In genomic region chr3:171342200-171342599, GRCh38 we compare ENCODE assay signal across 27 cellular contexts.
"Had no signal": no experiment of that assay in that cellular context is flagged by ENCODE, and none has a peak within 500 bp of the region (broad histone marks: within the 10 kb centered on the region; RNA-seq: fewer than 3 reads in every experiment).

No MANE protein-coding gene starts in this region.

- H3K9me3 Mint-ChIP-seq: stimulated activated memory B cell treated with anti-CD40 and anti-IgM and Interleukin-4, amounts not matched to agents 10 μg/mL and 1 μg/mL and 100 μg/mL, for 72 hours had no signal

- H3K27ac Mint-ChIP-seq: nephron; neural progenitor cell; progenitor cell of endocrine pancreas; stimulated activated memory B cell treated with anti-CD40 and anti-IgM and Interleukin-4, amounts not matched to agents 10 μg/mL and 1 μg/mL and 100 μg/mL, for 72 hours; stimulated activated naive CD8-positive, alpha-beta T cell treated with anti-CD3 and anti-CD28 coated beads, Interleukin-15, amount 100 ng/mL, for 72 hours; type B pancreatic cell had no signal

- ATAC-seq: natural killer cell; psoas muscle; right cardiac atrium; sciatic nerve; stimulated activated memory B cell treated with anti-CD40 and anti-IgM and Interleukin-4, amounts not matched to agents 10 μg/mL and 1 μg/mL and 100 μg/mL, for 72 hours; stimulated activated naive CD8-positive, alpha-beta T cell treated with anti-CD3 and anti-CD28 coated beads, Interleukin-15, amount 100 ng/mL, for 72 hours; stimulated activated naive CD8-positive, alpha-beta T cell treated with anti-CD3 and anti-CD28 coated beads, Interleukin-15, Interleukin-2, amounts not matched to agents 100 U/mL and 50 U/mL, for 24 hours; upper lobe of right lung had no signal

- DNase-seq: natural killer cell; occipital lobe; ovary; posterior cingulate gyrus; psoas muscle; right cardiac atrium; spleen; stimulated activated CD4-positive, alpha-beta T cell treated with anti-CD3 and anti-CD28 coated beads, Interleukin-12 subunit alpha, Interleukin-12 subunit beta, amount 100 ng/mL, for 4 hours; stimulated activated CD4-positive, alpha-beta T cell treated with anti-CD3 and anti-CD28 coated beads, Interleukin-1b, Interleukin-23, amount 100 ng/mL, for 48 hours; stimulated activated CD4-positive, alpha-beta T cell treated with anti-CD3 and anti-CD28 coated beads, Interleukin-4, amount 100 ng/mL, for 1 hour; stimulated activated CD4-positive, alpha-beta T cell treated with anti-CD3 and anti-CD28 coated beads, Interleukin-4, amount 100 ng/mL, for 4 hours; stimulated activated CD8-positive, alpha-beta memory T cell treated with anti-CD3 and anti-CD28 coated beads, Interleukin-4, amount 100 ng/mL, for 48 hours; stimulated activated naive CD4-positive, alpha-beta T cell; stimulated activated naive CD8-positive, alpha-beta T cell treated with anti-CD3 and anti-CD28 coated beads, Interleukin-15, amount 100 ng/mL, for 72 hours; stimulated activated naive CD8-positive, alpha-beta T cell treated with anti-CD3 and anti-CD28 coated beads, Interleukin-15, Interleukin-2, amounts not matched to agents 100 U/mL and 50 U/mL, for 24 hours; substantia nigra; testis; tibial artery; transverse colon; upper lobe of right lung; uterus had no signal

- H3K36me3 Mint-ChIP-seq: natural killer cell; stimulated activated memory B cell treated with anti-CD40 and anti-IgM and Interleukin-4, amounts not matched to agents 10 μg/mL and 1 μg/mL and 100 μg/mL, for 72 hours had no signal

- H3K27me3 Mint-ChIP-seq: progenitor cell of endocrine pancreas; stimulated activated memory B cell treated with anti-CD40 and anti-IgM and Interleukin-4, amounts not matched to agents 10 μg/mL and 1 μg/mL and 100 μg/mL, for 72 hours; stimulated activated naive CD8-positive, alpha-beta T cell treated with anti-CD3 and anti-CD28 coated beads, Interleukin-15, amount 100 ng/mL, for 72 hours; type B pancreatic cell had no signal

- H3K4me3 Mint-ChIP-seq: natural killer cell; nephron; neural progenitor cell; stimulated activated memory B cell treated with anti-CD40 and anti-IgM and Interleukin-4, amounts not matched to agents 10 μg/mL and 1 μg/mL and 100 μg/mL, for 72 hours; stimulated activated naive CD8-positive, alpha-beta T cell treated with anti-CD3 and anti-CD28 coated beads, Interleukin-15, amount 100 ng/mL, for 72 hours; type B pancreatic cell had no signal
